In the genomic region with DNA sequence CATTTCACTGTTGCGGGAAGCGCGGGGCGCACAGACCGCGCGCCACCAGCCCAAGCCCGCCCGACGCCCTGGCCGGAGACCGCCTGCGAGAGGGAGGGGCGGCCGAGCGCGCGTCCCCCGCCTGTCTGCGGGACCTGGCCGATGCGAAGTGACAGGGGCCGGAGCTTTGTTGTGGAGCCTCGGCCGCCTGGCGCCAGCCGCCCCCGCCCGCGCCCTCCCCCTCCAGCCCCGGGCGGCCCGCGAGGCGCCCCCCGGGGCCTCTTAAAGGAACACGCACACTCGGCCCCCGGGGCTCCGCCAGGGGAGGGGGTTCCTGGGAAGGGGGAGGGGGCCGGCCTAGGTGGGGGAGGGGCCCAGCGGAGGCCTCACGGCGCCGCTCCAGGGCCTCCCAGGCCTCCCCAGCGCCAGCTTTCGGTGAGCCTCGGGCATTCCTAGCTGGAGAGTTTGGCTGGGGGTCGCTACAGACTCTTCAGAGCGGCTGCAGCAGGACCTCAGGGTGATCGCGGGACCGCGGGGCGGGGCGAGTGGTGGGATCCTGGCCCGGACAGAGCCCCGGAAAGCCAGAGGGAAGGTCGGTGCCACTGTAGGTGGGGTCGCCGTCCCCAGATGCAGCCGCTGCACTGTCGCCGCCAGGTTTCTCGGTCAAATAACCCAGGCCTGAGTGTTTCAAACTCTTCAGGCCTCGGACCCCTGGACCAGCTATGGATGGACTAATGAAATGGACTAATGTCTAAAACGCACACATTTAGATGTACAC, we compare ENCODE assay signal across 9 cellular contexts. TPM values are rescaled to one million over a fixed set of nuclear protein-coding genes. Genes with fewer than 3 reads are reported as not detected.
A peak's percentile ranks its signal among the peaks of the same experiment; 100 is the strongest.
DNase-seq lines count a peak whose midpoint lies in the region; ATAC-seq and TF ChIP-seq lines count a peak whose summit lies in the region.
"Had no signal": no experiment of that assay in that cellular context is flagged by ENCODE, and none has a peak within 500 bp of the region (broad histone marks: within the 10 kb centered on the region; RNA-seq: fewer than 3 reads in every experiment).

No MANE protein-coding gene starts in this region.

- H3K9me3 ChIP-seq in esophagus (ENCODE audit: control insufficient read depth in 2 of 2, insufficient read depth in 1 of 2, low read depth in 1 of 2, low read length in 1 of 2): peaks cover 0 to 5% of the 10 kb centered on the region in 2 donors
- no peaks in the 10 kb centered on the region for H3K9me3 ChIP-seq in muscle layer of duodenum (ENCODE audit: control insufficient read depth in 1 of 2, low read length in 2 of 2)
- H3K9me3 ChIP-seq in vagina: no peaks in the 10 kb centered on the region

- H3K27ac Mint-ChIP-seq in activated T-cell treated with anti-CD3 and anti-CD28 coated beads, Interleukin-2, amount 50 U/mL, for 72 hours: peak overlapping the region; percentile 35
- no peak overlapping the region for H3K27ac Mint-ChIP-seq in T-helper 2 cell treated with Interferon-gamma antibody and Interleukin-4, amounts not matched to agents 5 μg/mL and 100 μg/mL, for 36 hours
- H3K27ac Mint-ChIP-seq: CD8-positive, alpha-beta T cell had no signal

- peaks cover 21 to 24% of the 10 kb centered on the region in 2 donors for H3K4me1 ChIP-seq in esophagus (ENCODE audit: control insufficient read depth in 2 of 2, insufficient read depth in 2 of 2, low read length in 1 of 2)
- peaks cover 0 to 43% of the 10 kb centered on the region in 2 donors for H3K4me1 ChIP-seq in muscle layer of duodenum (ENCODE audit: control insufficient read depth in 1 of 2, insufficient read depth in 2 of 2, low read length in 2 of 2)
- H3K4me1 ChIP-seq in vagina: peaks cover 42% of the 10 kb centered on the region

- no peak for TF ChIP-seq CTCF in vagina (IDR thresholded peaks at IDR 0.05)

- intact Hi-C loops in vagina (cut with DNase I): loop anchor here (5.0 kb wide), 2 partner anchors 65 to 145 kb away; no protein-coding TSS in a partner anchor

- H3K27me3 Mint-ChIP-seq in activated T-cell treated with anti-CD3 and anti-CD28 coated beads, Interleukin-2, amount 50 U/mL, for 72 hours (ENCODE audit: low read depth): peaks cover 43% of the 10 kb centered on the region
- H3K27me3 Mint-ChIP-seq in activated T-cell treated with anti-CD3 and anti-CD28 coated beads, Interleukin-2, amount 50 U/mL, for 4 hours (ENCODE audit: low read depth): peaks cover 48% of the 10 kb centered on the region
- H3K27me3 Mint-ChIP-seq in T-helper 2 cell treated with Interferon-gamma antibody and Interleukin-4, amounts not matched to agents 5 μg/mL and 100 μg/mL, for 36 hours (ENCODE audit: low read depth): peaks cover 52% of the 10 kb centered on the region

- WGBS in esophagus, 2 donors: 3 to 6% methylated on average over 51 to 67 of the region's 67 CpGs

- peak overlapping the region; percentile 80 to 86 for H3K4me3 Mint-ChIP-seq in activated T-cell treated with anti-CD3 and anti-CD28 coated beads, Interleukin-2, amount 50 U/mL, for 72 hours
- no peak overlapping the region for H3K4me3 Mint-ChIP-seq in activated T-cell treated with anti-CD3 and anti-CD28 coated beads, Interleukin-2, amount 50 U/mL, for 4 hours
- no peak overlapping the region for H3K4me3 Mint-ChIP-seq in T-helper 2 cell treated with Interferon-gamma antibody and Interleukin-4, amounts not matched to agents 5 μg/mL and 100 μg/mL, for 36 hours

- DNase-seq in activated T-cell treated with anti-CD3 and anti-CD28 coated beads, Interleukin-2, amount 50 U/mL, for 72 hours: no peak
- DNase-seq in activated T-cell treated with anti-CD3 and anti-CD28 coated beads, Interleukin-2, amount 50 U/mL, for 4 hours: no peak
- no peak for DNase-seq in vagina (ENCODE audit: extremely low spot score in 2 of 2)
- DNase-seq in substantia nigra (lab: John Stamatoyannopoulos, UW): no peak
- DNase-seq in activated CD4-positive, alpha-beta T cell treated with anti-CD3 and anti-CD28 coated beads for 4 hours: no peak
- no peak for DNase-seq in T-helper 2 cell treated with Interferon-gamma antibody and Interleukin-4, amounts not matched to agents 5 μg/mL and 100 μg/mL, for 36 hours (ENCODE audit: low spot score)
- DNase-seq: CD8-positive, alpha-beta T cell had no signal

- H3K9me3 Mint-ChIP-seq in activated T-cell treated with anti-CD3 and anti-CD28 coated beads, Interleukin-2, amount 50 U/mL, for 72 hours: no peaks in the 10 kb centered on the region
- H3K9me3 Mint-ChIP-seq in activated T-cell treated with anti-CD3 and anti-CD28 coated beads, Interleukin-2, amount 50 U/mL, for 4 hours: no peaks in the 10 kb centered on the region
- H3K9me3 Mint-ChIP-seq in T-helper 2 cell treated with Interferon-gamma antibody and Interleukin-4, amounts not matched to agents 5 μg/mL and 100 μg/mL, for 36 hours: no peaks in the 10 kb centered on the region
- H3K9me3 Mint-ChIP-seq: CD8-positive, alpha-beta T cell had no signal

- H3K36me3 ChIP-seq in esophagus (ENCODE audit: control insufficient read depth in 2 of 2, insufficient read depth in 2 of 2, low read length in 1 of 2) (no peaks in the 10 kb centered on the region), muscle layer of duodenum (ENCODE audit: control insufficient read depth in 1 of 2, insufficient read depth in 2 of 2, low read length in 2 of 2) (peaks cover 0 to 5% of the 10 kb centered on the region in 2 donors), vagina (no peaks in the 10 kb centered on the region)

- H3K27ac ChIP-seq in esophagus (ENCODE audit: low read depth in 2 of 2, low read length in 1 of 2) (peak overlapping the region; percentile 50 to 89), muscle layer of duodenum (ENCODE audit: low read length) (peak overlapping the region; percentile 21), vagina (peak overlapping the region; percentile 83), substantia nigra (ENCODE audit: low read depth, low read length, poor library complexity, severe bottlenecking) (no peak overlapping the region)

- no peak for ATAC-seq in activated T-cell treated with anti-CD3 and anti-CD28 coated beads, Interleukin-2, amount 50 U/mL, for 72 hours (replicated peaks in 1 of 2)
- ATAC-seq in activated T-cell treated with anti-CD3 and anti-CD28 coated beads, Interleukin-2, amount 50 U/mL, for 4 hours: no peak
- ATAC-seq: CD8-positive, alpha-beta T cell had no signal

- no peak for TF ChIP-seq POLR2A in vagina (IDR thresholded peaks at IDR 0.05)

- peaks cover 0 to 35% of the 10 kb centered on the region in 2 donors for H3K27me3 ChIP-seq in esophagus (ENCODE audit: control insufficient read depth in 1 of 2, insufficient read depth in 2 of 2, low read length in 2 of 2)
- peaks cover 39% of the 10 kb centered on the region for H3K27me3 ChIP-seq in muscle layer of duodenum (ENCODE audit: low read depth, low read length)
- H3K27me3 ChIP-seq in vagina: peaks cover 12% of the 10 kb centered on the region

- peaks cover 22% of the 10 kb centered on the region for H3K4me1 Mint-ChIP-seq in activated T-cell treated with anti-CD3 and anti-CD28 coated beads, Interleukin-2, amount 50 U/mL, for 72 hours (ENCODE audit: low read depth)
- H3K4me1 Mint-ChIP-seq in activated T-cell treated with anti-CD3 and anti-CD28 coated beads, Interleukin-2, amount 50 U/mL, for 4 hours (ENCODE audit: low read depth): peaks cover 27% of the 10 kb centered on the region
- H3K4me1 Mint-ChIP-seq in T-helper 2 cell treated with Interferon-gamma antibody and Interleukin-4, amounts not matched to agents 5 μg/mL and 100 μg/mL, for 36 hours (ENCODE audit: low read depth): peaks cover 4% of the 10 kb centered on the region

- H3K4me3 ChIP-seq in esophagus (ENCODE audit: low read depth in 1 of 2, low read length in 2 of 2) (peak overlapping the region; percentile 20 to 51), muscle layer of duodenum (ENCODE audit: low read depth in 1 of 2, low read length in 2 of 2) (peak overlapping the region in 1 of 2 donors; percentile 67), vagina (peak overlapping the region; percentile 49 to 87)

- peaks cover 0 to 6% of the 10 kb centered on the region in 2 donors for H3K36me3 Mint-ChIP-seq in activated T-cell treated with anti-CD3 and anti-CD28 coated beads, Interleukin-2, amount 50 U/mL, for 72 hours (ENCODE audit: insufficient read depth in 2 of 2)
- H3K36me3 Mint-ChIP-seq in activated T-cell treated with anti-CD3 and anti-CD28 coated beads, Interleukin-2, amount 50 U/mL, for 4 hours (ENCODE audit: insufficient read depth): peaks cover 2% of the 10 kb centered on the region
- H3K36me3 Mint-ChIP-seq in T-helper 2 cell treated with Interferon-gamma antibody and Interleukin-4, amounts not matched to agents 5 μg/mL and 100 μg/mL, for 36 hours (ENCODE audit: low read depth): peaks cover 3% of the 10 kb centered on the region

RNA-seq across cellular contexts. Expression of a gene that starts 2.4 kb away (rescaled TPM):
- total RNA-seq in activated T-cell treated with anti-CD3 and anti-CD28 coated beads, Interleukin-2, amount 50 U/mL, for 72 hours: under 1 TPM; 0.10 to 0.44 TPM
- under 1 TPM; 0.05 to 0.16 (median 0.15) TPM for total RNA-seq in activated T-cell treated with anti-CD3 and anti-CD28 coated beads, Interleukin-2, amount 50 U/mL, for 4 hours
- 1 to 10 TPM; 5.6 to 6.2 TPM for polyA plus RNA-seq in esophagus
- total RNA-seq in vagina: 9.8 TPM
- total RNA-seq: CD8-positive, alpha-beta T cell had no signal

RNA-seq across cellular contexts. Expression of a gene that starts 55.0 kb away (rescaled TPM):
- not detected for total RNA-seq in activated T-cell treated with anti-CD3 and anti-CD28 coated beads, Interleukin-2, amount 50 U/mL, for 72 hours
- total RNA-seq in activated T-cell treated with anti-CD3 and anti-CD28 coated beads, Interleukin-2, amount 50 U/mL, for 4 hours: not detected
- polyA plus RNA-seq in esophagus: under 1 TPM in 1 of 2 donors, not detected in 1; 0.01 TPM
- not detected for total RNA-seq in vagina
- total RNA-seq: CD8-positive, alpha-beta T cell had no signal

Comparison
In these comparisons a context has a peak if more than half of its experiments do, and no peak if none do; other contexts are left out.
1. H3K4me3 Mint-ChIP-seq: peak in activated T-cell treated with anti-CD3 and anti-CD28 coated beads, Interleukin-2, amount 50 U/mL, for 72 hours (2 of 2); none in activated T-cell treated with anti-CD3 and anti-CD28 coated beads, Interleukin-2, amount 50 U/mL, for 4 hours (single experiment) and T-helper 2 cell treated with Interferon-gamma antibody and Interleukin-4, amounts not matched to agents 5 μg/mL and 100 μg/mL, for 36 hours (single experiment).